ENCODE assay signal across 8 cellular contexts in genomic region chr3:129398803-129399144, GRCh38. TPM values are rescaled to one million over a fixed set of nuclear protein-coding genes. Genes with fewer than 3 reads are reported as not detected.
DNase-seq lines count a peak whose midpoint lies in the region; ATAC-seq and TF ChIP-seq lines count a peak whose summit lies in the region.

No MANE protein-coding gene starts in this region.

- no peak for TF ChIP-seq POLR2A in HCT116 (IDR thresholded peaks at IDR 0.05; ENCODE audit: borderline replicate concordance, extremely low read depth, insufficient read depth, insufficient read length)
- no peak for TF ChIP-seq POLR2A in upper lobe of left lung (IDR thresholded peaks at IDR 0.05)

- peak overlapping the region; percentile 73 for H3K27ac ChIP-seq in CD8-positive, alpha-beta T cell (ENCODE audit: low read depth, low read length)
- peak overlapping the region; percentile 63 for H3K27ac ChIP-seq in HCT116 (ENCODE audit: low read depth, low read length)
- peak overlapping the region; percentile 72 to 86; a peak in 3 of 4 replicates for H3K27ac ChIP-seq in SK-N-SH (ENCODE audit: low read depth in 2 of 2, low read length in 1 of 2)
- H3K27ac ChIP-seq in duodenal mucosa (ENCODE audit: low read depth, low read length) = no peak overlapping the region
- peak overlapping the region; percentile 86 to 92 (median 90) for H3K27ac ChIP-seq in upper lobe of left lung

- H3K27me3 ChIP-seq in CD8-positive, alpha-beta T cell (ENCODE audit: insufficient read depth, low read length) = no peaks in the 10 kb centered on the region
- H3K27me3 ChIP-seq in HCT116 (ENCODE audit: insufficient read depth, low read length) (no peaks in the 10 kb centered on the region), SK-N-SH (ENCODE audit: insufficient read depth) (no peaks in the 10 kb centered on the region), duodenal mucosa (ENCODE audit: control insufficient read depth in 1 of 2, insufficient read depth in 2 of 2, low read length in 2 of 2) (no peaks in the 10 kb centered on the region), mononuclear cell (ENCODE audit: insufficient read depth, low read length) (no peaks in the 10 kb centered on the region), upper lobe of left lung (no peaks in the 10 kb centered on the region)

- H3K4me1 ChIP-seq in CD8-positive, alpha-beta T cell (ENCODE audit: insufficient read depth, low read length) = peaks cover 12% of the 10 kb centered on the region
- peaks cover 5 to 19% of the 10 kb centered on the region in 2 experiments; a peak in 3 of 4 replicates for H3K4me1 ChIP-seq in HCT116 (ENCODE audit: control insufficient read depth in 1 of 2, insufficient read depth in 2 of 2, low read length in 2 of 2)
- peaks cover 5 to 10% of the 10 kb centered on the region in 2 experiments; a peak in 1 of 4 replicates for H3K4me1 ChIP-seq in SK-N-SH (ENCODE audit: control insufficient read depth in 1 of 2, insufficient read depth in 2 of 2, low read depth in 1 of 2, low read length in 1 of 2)
- H3K4me1 ChIP-seq in duodenal mucosa (ENCODE audit: control insufficient read depth in 1 of 2, insufficient read depth in 2 of 2, low read length in 2 of 2) = peaks cover 12 to 23% of the 10 kb centered on the region in 2 donors
- H3K4me1 ChIP-seq in mononuclear cell (ENCODE audit: insufficient read depth, low read length) = peaks cover 22% of the 10 kb centered on the region
- peaks cover 11 to 41% (median 13%) of the 10 kb centered on the region in 4 donors for H3K4me1 ChIP-seq in upper lobe of left lung

- TSS peak; percentile 65 for BruUV-seq in HCT116 (replicated peaks; lab: Mats Ljungman, UMichigan)

- no peaks in the 10 kb centered on the region for H3K36me3 ChIP-seq in CD8-positive, alpha-beta T cell (ENCODE audit: insufficient read depth, low read length)
- H3K36me3 ChIP-seq in HCT116 (ENCODE audit: control insufficient read depth in 1 of 2, insufficient read depth in 2 of 2, low read length in 2 of 2) (peaks cover 7 to 18% of the 10 kb centered on the region in 2 experiments; a peak in 3 of 4 replicates), SK-N-SH (replicated peaks in 1 of 2; ENCODE audit: control insufficient read depth in 1 of 2, insufficient read depth in 2 of 2, low read length in 1 of 2) (peaks cover 0 to 7% of the 10 kb centered on the region in 2 experiments), duodenal mucosa (ENCODE audit: control insufficient read depth in 1 of 2, insufficient read depth in 2 of 2, low read length in 2 of 2) (peaks cover 2 to 10% of the 10 kb centered on the region in 2 donors), upper lobe of left lung (peaks cover 0 to 19% (median 4%) of the 10 kb centered on the region in 4 donors)

- TF ChIP-seq RAD21 in HCT116 (IDR thresholded peaks at IDR 0.05; ENCODE audit: low read depth) (no peak), SK-N-SH (IDR thresholded peaks at IDR 0.05; ENCODE audit: low read length) (no peak)

- H3K4me3 Mint-ChIP-seq in CD8-positive, alpha-beta T cell = peak overlapping the region; percentile 98

- no peak for TF ChIP-seq CTCF in CD8-positive, alpha-beta T cell (IDR thresholded peaks at IDR 0.05)
- no peak for TF ChIP-seq CTCF in HCT116 (IDR thresholded peaks at IDR 0.05 in 2 of 3, conservative IDR thresholded peaks at IDR 0.05 in 1 of 3; ENCODE audit: borderline replicate concordance in 1 of 3, insufficient read depth in 1 of 3, low read depth in 2 of 3, low read length in 2 of 3)
- TF ChIP-seq CTCF in SK-N-SH (IDR thresholded peaks at IDR 0.05) = no peak
- no peak for TF ChIP-seq CTCF in upper lobe of left lung (IDR thresholded peaks at IDR 0.05)

- intact Hi-C loops in CD8-positive, alpha-beta T cell (cut with DNase I, micrococcal nuclease) = loop anchor here (1.0 to 10.0 kb wide), 8 partner anchors 30 to 1496 kb away; partner anchors contain the start of genes EFCAB12 (in 2 of the 2), HMCES (in 2 of the 2), ATP2C1 (in 1 of the 2) and IFT122 (in 1 of the 2)
- intact Hi-C loops in HCT116 (cut with micrococcal nuclease) = loop anchor here (5.0 kb wide), 1 partner anchor 429 kb away; no protein-coding TSS in a partner anchor

- peaks cover 42% of the 10 kb centered on the region for H3K4me1 Mint-ChIP-seq in CD8-positive, alpha-beta T cell (ENCODE audit: low read depth)

- H3K9me2 ChIP-seq in HCT116 (ENCODE audit: insufficient read depth) (no peaks in the 10 kb centered on the region), SK-N-SH (no peaks in the 10 kb centered on the region)

- 0 out of 2 replicates have a peak, but pooled peaks cover 5% of the 10 kb centered on the region for H4K20me1 ChIP-seq in HCT116 (ENCODE audit: insufficient read depth)
- peaks cover 38% of the 10 kb centered on the region for H4K20me1 ChIP-seq in SK-N-SH (ENCODE audit: insufficient read depth)

- POLR2A ChIA-PET in CD8-positive, alpha-beta T cell (lab: Charles Lee) = interaction anchor here (1.0 kb wide), 1 partner anchor 179 kb away, joined by 4 read pairs; no protein-coding TSS in a partner anchor
- POLR2A ChIA-PET in HCT116 (lab: Charles Lee) = no interaction called here
- POLR2A ChIA-PET in SK-N-SH (lab: Yijun Ruan, JAX) = no interaction called here

- RAD21 ChIA-PET in HCT116 (lab: Charles Lee; ENCODE audit: low non-redundant PET in 1 of 2, low total read pairs in 2 of 2, uncharacterized antibody in 2 of 2, unreplicated experiment in 2 of 2) = no interaction called here

- peaks cover 4% of the 10 kb centered on the region for H3F3A ChIP-seq in SK-N-SH (replicated peaks; ENCODE audit: insufficient read depth)

- no peaks in the 10 kb centered on the region for H3K27me3 Mint-ChIP-seq in CD8-positive, alpha-beta T cell (ENCODE audit: low read depth)

- peak; percentile 49 for ATAC-seq in CD8-positive, alpha-beta T cell
- ATAC-seq in HCT116 (peak; percentile 40), upper lobe of left lung (ENCODE audit: low FRiP score in 2 of 2) (peak in 1 of 2 donors; percentile 35)

- peak overlapping the region; percentile 63 for H3K4me3 ChIP-seq in CD8-positive, alpha-beta T cell (ENCODE audit: low read depth, low read length)
- peak overlapping the region; percentile 86 to 95 for H3K4me3 ChIP-seq in HCT116 (replicated peaks in 1 of 2; ENCODE audit: low read depth in 1 of 2, low read length in 2 of 2)
- peak overlapping the region; percentile 65 to 90 for H3K4me3 ChIP-seq in SK-N-SH (ENCODE audit: low read depth in 2 of 2, low read length in 1 of 2)
- peak overlapping the region; percentile 90 to 97 for H3K4me3 ChIP-seq in duodenal mucosa (ENCODE audit: low read depth in 1 of 2, low read length in 2 of 2)
- H3K4me3 ChIP-seq in mononuclear cell (ENCODE audit: low read length) = peak overlapping the region; percentile 99
- H3K4me3 ChIP-seq in upper lobe of left lung = peak overlapping the region; percentile 54 to 94 (median 86)

- DNase-seq in CD8-positive, alpha-beta T cell = peak in 4 of 7 experiments; percentile 1 to 49 (median 23)
- DNase-seq in HCT116 (ENCODE audit: low read depth, low spot score) = no peak
- DNase-seq in SK-N-SH = peak; percentile 55
- peak in 1 of 2 donors; percentile 30 for DNase-seq in upper lobe of left lung
- no peak for DNase-seq in cerebellar nuclear complex (lab: John Stamatoyannopoulos, UW)
- DNase-seq in NCI-H1092 treated with DMSO at 0.1 percent for 48 hours (lab: John Stamatoyannopoulos, UW) = no peak

- H3K9ac ChIP-seq in HCT116 (ENCODE audit: low read length) (peak overlapping the region; percentile 77), SK-N-SH (peak overlapping the region; percentile 95), duodenal mucosa (ENCODE audit: low read depth in 1 of 2, low read length in 2 of 2) (peak overlapping the region; percentile 72 to 86)

- no peaks in the 10 kb centered on the region for H3K9me3 Mint-ChIP-seq in CD8-positive, alpha-beta T cell

- H2AFZ ChIP-seq in HCT116 (ENCODE audit: low read depth, low read length, poor library complexity, severe bottlenecking) = no peak overlapping the region
- H2AFZ ChIP-seq in SK-N-SH (ENCODE audit: low read depth) = peak overlapping the region; percentile 100

- peak overlapping the region; percentile 99 for H3K27ac Mint-ChIP-seq in CD8-positive, alpha-beta T cell

- CTCF ChIA-PET in CD8-positive, alpha-beta T cell (lab: Charles Lee) = interaction anchor here (0.7 to 1.3 kb wide), 3 partner anchors 12 to 493 kb away, joined by 3 to 5 read pairs (median 5); no protein-coding TSS in a partner anchor
- CTCF ChIA-PET in HCT116 (lab: Charles Lee) = no interaction called here
- CTCF ChIA-PET in SK-N-SH (lab: Yijun Ruan, JAX) = interaction anchor here (0.6 to 1.7 kb wide), 8 partner anchors 10 to 84 kb away, joined by 3 to 10 read pairs (median 3); a partner anchor contains a TSS

- peaks cover 43% of the 10 kb centered on the region for H3K36me3 Mint-ChIP-seq in CD8-positive, alpha-beta T cell

- TF ChIP-seq EP300 in SK-N-SH (IDR thresholded peaks at IDR 0.05; ENCODE audit: borderline replicate concordance in 1 of 2, low read depth in 1 of 2, low read length in 1 of 2) = no peak
- no peak for TF ChIP-seq EP300 in upper lobe of left lung (IDR thresholded peaks at IDR 0.05)

- H3K9me3 ChIP-seq in CD8-positive, alpha-beta T cell (ENCODE audit: low read length) = no peaks in the 10 kb centered on the region
- no peaks in the 10 kb centered on the region for H3K9me3 ChIP-seq in HCT116 (ENCODE audit: control insufficient read depth in 1 of 2, insufficient read depth in 1 of 2, low read depth in 1 of 2, low read length in 2 of 2)
- H3K9me3 ChIP-seq in SK-N-SH = no peaks in the 10 kb centered on the region
- no peaks in the 10 kb centered on the region for H3K9me3 ChIP-seq in duodenal mucosa (ENCODE audit: control insufficient read depth in 1 of 2, low read length in 2 of 2)
- no peaks in the 10 kb centered on the region for H3K9me3 ChIP-seq in mononuclear cell (ENCODE audit: low read depth, low read length)
- H3K9me3 ChIP-seq in upper lobe of left lung = no peaks in the 10 kb centered on the region

- peak overlapping the region; percentile 78 for H3K4me2 ChIP-seq in HCT116 (ENCODE audit: low read length)
- H3K4me2 ChIP-seq in SK-N-SH = peak overlapping the region; percentile 94

- H3K79me2 ChIP-seq in HCT116 (ENCODE audit: insufficient read depth, low read length) = peaks cover 48% of the 10 kb centered on the region
- peaks cover 46% of the 10 kb centered on the region for H3K79me2 ChIP-seq in SK-N-SH (ENCODE audit: insufficient read depth)

- 0% methylated on average over 9 of the region's 18 CpGs for WGBS in SK-N-SH (ENCODE audit: low lambda C conversion rate)
- WGBS in upper lobe of left lung, 2 donors = 1 to 2% methylated on average over 12 to 18 of the region's 18 CpGs

RNA-seq across cellular contexts. Expression of gene EFCAB12, which starts 29.7 kb away (rescaled TPM):
- total RNA-seq in CD8-positive, alpha-beta T cell = 1 to 10 TPM; 2.3 to 3.1 TPM
- total RNA-seq in HCT116 (2021; ENCODE audit: unreplicated experiment) (0.42 TPM), mononuclear cell (1.4 TPM), upper lobe of left lung (10 to 100 TPM in 1 of 6 donors, 1 to 10 TPM in 4, under 1 TPM in 1; 0.72 to 10.5 (median 5.1) TPM)
- 0.30 and 0.41 TPM in 2 replicates for polyA plus RNA-seq in HCT116 (2012)
- polyA plus RNA-seq in SK-N-SH (2012; rRNA removed) = 0.26 and 0.38 TPM in 2 replicates
- polyA plus RNA-seq in SK-N-SH (2012; cell fraction: cytosol; rRNA removed) = 0.04 and 0.09 TPM in 2 replicates
- polyA plus RNA-seq in SK-N-SH (2012; cell fraction: nucleus; rRNA removed) = 1.7 and 1.8 TPM in 2 replicates

RNA-seq across cellular contexts. Expression of gene MBD4, which starts 41.0 kb away (rescaled TPM):
- total RNA-seq in CD8-positive, alpha-beta T cell = 10 to 100 TPM; 48.5 to 51.8 TPM
- total RNA-seq in HCT116 (2021; ENCODE audit: unreplicated experiment) = 15.7 TPM
- polyA plus RNA-seq in HCT116 (2012) = 7.9 and 10.2 TPM in 2 replicates
- 11.1 and 11.7 TPM in 2 replicates for polyA plus RNA-seq in SK-N-SH (2012; rRNA removed)
- polyA plus RNA-seq in SK-N-SH (2012; cell fraction: cytosol; rRNA removed) = 10.3 and 12.7 TPM in 2 replicates
- polyA plus RNA-seq in SK-N-SH (2012; cell fraction: nucleus; rRNA removed) = 32.7 and 35.4 TPM in 2 replicates
- total RNA-seq in mononuclear cell = 60.2 TPM
- total RNA-seq in upper lobe of left lung = 10 to 100 TPM; 22.3 to 43.2 (median 34.6) TPM

RNA-seq across cellular contexts. Expression of gene IFT122, which starts 41.2 kb away (rescaled TPM):
- total RNA-seq in CD8-positive, alpha-beta T cell = 10 to 100 TPM; 14.7 to 16.9 TPM
- total RNA-seq in HCT116 (2021; ENCODE audit: unreplicated experiment) = 21.4 TPM
- polyA plus RNA-seq in HCT116 (2012) = 16.6 and 18.2 TPM in 2 replicates
- polyA plus RNA-seq in SK-N-SH (2012; rRNA removed) = 20.1 and 20.8 TPM in 2 replicates
- 9.0 and 11.9 TPM in 2 replicates for polyA plus RNA-seq in SK-N-SH (2012; cell fraction: cytosol; rRNA removed)
- 60.6 and 73.3 TPM in 2 replicates for polyA plus RNA-seq in SK-N-SH (2012; cell fraction: nucleus; rRNA removed)
- total RNA-seq in mononuclear cell = 8.3 TPM
- 100 to 1,000 TPM in 1 of 6 donors, 10 to 100 TPM in 5; 23.7 to 126 (median 29.1) TPM for total RNA-seq in upper lobe of left lung

Comparison
In these comparisons a context has a peak if more than half of its experiments do, and no peak if none do; other contexts are left out.
1. DNase-seq: peak in CD8-positive, alpha-beta T cell (4 of 7) and SK-N-SH (single experiment); none in HCT116 (single experiment), cerebellar nuclear complex (0 of 2) and NCI-H1092 treated with DMSO at 0.1 percent for 48 hours (single experiment).
2. Peak in every context shown above with its lines, with median percentiles within 50 percentile points of each other: H3K4me3 ChIP-seq and H3K9ac ChIP-seq.